In genomic region chr1:227357229-227358078, GRCh38 we compare ENCODE assay signal across 8 cellular contexts. TPM values are rescaled to one million over a fixed set of nuclear protein-coding genes. Genes with fewer than 3 reads are reported as not detected.
DNase-seq lines count a peak whose midpoint lies in the region; ATAC-seq, FAIRE-seq and TF ChIP-seq lines count a peak whose summit lies in the region.

No MANE protein-coding gene starts in this region.

- ATAC-seq in HG03457 (IDR thresholded peaks at IDR 0.05; ENCODE audit: unreplicated experiment) (no peak), HG03135 (IDR thresholded peaks at IDR 0.05; ENCODE audit: unreplicated experiment) (no peak)

- WGBS in thyroid gland, 2 donors: 60% methylated on average over 9 of the region's 9 CpGs

- TF ChIP-seq POLR2A in thyroid gland (IDR thresholded peaks at IDR 0.05): no peak

- H3K27ac ChIP-seq in brain microvascular endothelial cell (peak overlapping the region; percentile 75), thyroid gland (peak overlapping the region in 2 of 3 donors; percentile 45 to 53)

- in situ Hi-C loops in brain microvascular endothelial cell (cut with HindIII; ENCODE audit: low pct_ligation_motif_present, low sequenced_read_pairs): no loop called here

- FAIRE-seq in D721Med (lab: Jason Lieb, UNC): no peak

- peak overlapping the region; percentile 5 for H3K4me3 ChIP-seq in brain microvascular endothelial cell (ENCODE audit: low read depth, low read length)
- no peak overlapping the region for H3K4me3 ChIP-seq in thyroid gland (replicated peaks in 1 of 3)

- peaks cover 0 to 4% of the 10 kb centered on the region in 2 donors for H3K4me1 ChIP-seq in thyroid gland

- TF ChIP-seq CTCF in brain microvascular endothelial cell (IDR thresholded peaks at IDR 0.05; ENCODE audit: low read depth, low read length, missing control alignments) (no peak), thyroid gland (IDR thresholded peaks at IDR 0.05) (no peak), D721Med (IDR thresholded peaks at IDR 0.05; ENCODE audit: insufficient read depth, missing control alignments) (no peak)

- H3K27me3 ChIP-seq in brain microvascular endothelial cell (replicated peaks) (no peaks in the 10 kb centered on the region), thyroid gland (no peaks in the 10 kb centered on the region)

- DNase-seq in HS-5 (ENCODE audit: low read depth) (peak; percentile 90), brain microvascular endothelial cell (peak; percentile 83), iris pigment epithelial cell (ENCODE audit: low read depth) (peak; percentile 88), thyroid gland (peak; percentile 17 to 25), D721Med (ENCODE audit: insufficient read length, low spot score) (no peak)
- no peak for DNase-seq in activated CD4-positive, CD25-positive, alpha-beta regulatory T cell treated with anti-CD3 and anti-CD28 coated beads, Interleukin-2, amount 50 U/mL, for 72 hours

- no peaks in the 10 kb centered on the region for H3K9me3 ChIP-seq in thyroid gland

- H3K36me3 ChIP-seq in brain microvascular endothelial cell (replicated peaks): no peaks in the 10 kb centered on the region
- H3K36me3 ChIP-seq in thyroid gland: no peaks in the 10 kb centered on the region

- intact Hi-C loops in thyroid gland (cut with DNase I): no loop called here

RNA-seq across cellular contexts. Expression of gene CDC42BPA, which starts 39.2 kb away (rescaled TPM):
- total RNA-seq in thyroid gland: 10 to 100 TPM; 25.0 to 50.0 (median 30.5) TPM

Comparison
In these comparisons a context has a peak if more than half of its experiments do, and no peak if none do; other contexts are left out.
1. DNase-seq: peak in HS-5 (single experiment), brain microvascular endothelial cell (single experiment), iris pigment epithelial cell (single experiment) and thyroid gland (2 of 2); none in D721Med (single experiment) and activated CD4-positive, CD25-positive, alpha-beta regulatory T cell treated with anti-CD3 and anti-CD28 coated beads, Interleukin-2, amount 50 U/mL, for 72 hours (single experiment).